Comparison of ENCODE assay signal across 17 cellular contexts in the genomic region with DNA sequence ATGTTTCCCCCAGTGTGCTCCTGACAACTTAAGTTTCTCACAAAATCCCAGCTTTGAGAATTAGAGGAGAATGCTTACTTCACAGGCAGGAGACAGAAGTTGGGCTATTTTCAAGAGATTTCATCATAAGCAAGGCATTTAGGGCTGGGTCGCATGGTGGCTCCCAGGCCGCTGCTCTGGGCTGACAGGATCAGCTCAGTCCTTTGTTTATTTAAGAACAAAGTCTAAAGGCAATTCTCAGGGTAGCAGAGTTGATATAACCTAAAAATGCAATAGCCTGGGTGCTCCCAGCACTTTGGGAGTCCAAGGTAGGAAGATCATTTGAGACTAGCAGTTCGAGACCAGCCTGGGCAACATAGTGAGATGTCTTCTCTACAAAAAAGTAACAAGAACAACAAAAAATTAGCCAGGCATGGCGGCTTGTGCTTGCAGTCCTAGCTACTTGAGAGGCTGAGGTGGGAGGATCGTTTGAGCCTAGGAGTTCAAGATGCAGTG. TPM values are rescaled to one million over a fixed set of nuclear protein-coding genes. Genes with fewer than 3 reads are reported as not detected.
DNase-seq lines count a peak whose midpoint lies in the region; ATAC-seq and TF ChIP-seq lines count a peak whose summit lies in the region.
"Had no signal": no experiment of that assay in that cellular context is flagged by ENCODE, and none has a peak within 500 bp of the region (broad histone marks: within the 10 kb centered on the region; RNA-seq: fewer than 3 reads in every experiment).

No MANE protein-coding gene starts in this region.

- no peaks in the 10 kb centered on the region for H3K9me3 Mint-ChIP-seq in CD4-positive, alpha-beta T cell
- H3K9me3 Mint-ChIP-seq: dendritic cell treated with granulocyte-macrophage colony-stimulating factor and Interleukin-4, amounts not matched to agents 40 ng/mL and 50 ng/mL, for 4 days had no signal

- H3K27ac Mint-ChIP-seq in CD4-positive, alpha-beta T cell = no peak overlapping the region
- H3K27ac Mint-ChIP-seq: dendritic cell treated with granulocyte-macrophage colony-stimulating factor and Interleukin-4, amounts not matched to agents 40 ng/mL and 50 ng/mL, for 4 days had no signal

- no peak for TF ChIP-seq EP300 in esophagus muscularis mucosa (IDR thresholded peaks at IDR 0.05)

- peak; percentile 46 to 60 for TF ChIP-seq RAD21 in liver (IDR thresholded peaks at IDR 0.05)

- no peaks in the 10 kb centered on the region for H3K79me2 ChIP-seq in PC-3 (ENCODE audit: low read length)

- TF ChIP-seq CTCF in AG10803 (conservative IDR thresholded peaks at IDR 0.05; ENCODE audit: low read length) (no peak), PC-3 (conservative IDR thresholded peaks at IDR 0.05; ENCODE audit: low read depth, low read length) (no peak), esophagus muscularis mucosa (IDR thresholded peaks at IDR 0.05) (no peak), liver (IDR thresholded peaks at IDR 0.05; ENCODE audit: low read depth, low read length, missing input control) (no peak), GM10266 (IDR thresholded peaks at IDR 0.05; ENCODE audit: control insufficient read depth, insufficient read depth, low read depth, missing control alignments) (no peak)
- no peak for TF ChIP-seq CTCF in CD4-positive, alpha-beta T cell (IDR thresholded peaks at IDR 0.05)

- peak overlapping the region; percentile 53; the same call in 1 of the 2 replicates for H2AFZ ChIP-seq in PC-3 (ENCODE audit: low read length)

- H3K27me3 ChIP-seq in PC-3 (ENCODE audit: low read length) (no peaks in the 10 kb centered on the region), esophagus muscularis mucosa (no peaks in the 10 kb centered on the region), liver (ENCODE audit: control insufficient read depth in 4 of 4, insufficient read depth in 4 of 4, low read length in 3 of 4) (no peaks in the 10 kb centered on the region)
- H3K27me3 ChIP-seq in CD4-positive, alpha-beta T cell (ENCODE audit: control insufficient read depth, insufficient read depth, low read length) = peaks cover 17% of the 10 kb centered on the region
- H3K27me3 ChIP-seq: uterus had no signal

- TF ChIP-seq POLR2A in esophagus muscularis mucosa (IDR thresholded peaks at IDR 0.05; ENCODE audit: low read depth) = no peak

- peak overlapping the region; percentile 31 for H3K4me2 ChIP-seq in PC-3 (ENCODE audit: low read length)

- WGBS in esophagus muscularis mucosa = 80% methylated on average over 4 of the region's 5 CpGs
- 41% methylated on average over 5 of the region's 5 CpGs for WGBS in liver

- H3K9ac ChIP-seq in PC-3 (ENCODE audit: low read length) = no peak overlapping the region
- no peak overlapping the region for H3K9ac ChIP-seq in liver (ENCODE audit: low read depth in 1 of 2, low read length in 2 of 2)

- H3K27me3 Mint-ChIP-seq in CD4-positive, alpha-beta T cell = peaks cover 66% of the 10 kb centered on the region

- POLR2A ChIA-PET in PC-3 (lab: Charles Lee; ENCODE audit: unreplicated experiment) = no interaction called here
- POLR2A ChIA-PET in CD4-positive, alpha-beta T cell (lab: Charles Lee) = no interaction called here

- peaks cover 51% of the 10 kb centered on the region for H3K4me1 ChIP-seq in PC-3 (ENCODE audit: insufficient read depth, low read length)
- peaks cover 0 to 62% (median 58%) of the 10 kb centered on the region in 4 donors for H3K4me1 ChIP-seq in esophagus muscularis mucosa
- peaks cover 2 to 18% (median 13%) of the 10 kb centered on the region in 4 donors for H3K4me1 ChIP-seq in liver (ENCODE audit: control insufficient read depth in 4 of 4, insufficient read depth in 4 of 4, low read length in 3 of 4)
- H3K4me1 ChIP-seq: uterus had no signal

- intact Hi-C loops in PC-3 (cut with micrococcal nuclease) = no loop called here
- intact Hi-C loops in esophagus muscularis mucosa (cut with DNase I) = no loop called here
- intact Hi-C loops in CD4-positive, alpha-beta T cell (cut with DNase I, micrococcal nuclease) = no loop called here

- H3K36me3 ChIP-seq in PC-3 (ENCODE audit: low read depth, low read length) (no peaks in the 10 kb centered on the region), esophagus muscularis mucosa (no peaks in the 10 kb centered on the region), liver (ENCODE audit: control insufficient read depth in 4 of 4, insufficient read depth in 3 of 4, low read depth in 1 of 4, low read length in 3 of 4) (no peaks in the 10 kb centered on the region)
- H3K36me3 ChIP-seq: uterus had no signal

- no peaks in the 10 kb centered on the region for H3K9me2 ChIP-seq in PC-3 (replicated peaks; ENCODE audit: low read length)

- CTCF ChIA-PET in PC-3 (lab: Charles Lee) = no interaction called here
- CTCF ChIA-PET in CD4-positive, alpha-beta T cell (lab: Charles Lee) = no interaction called here

- no peaks in the 10 kb centered on the region for H3F3A ChIP-seq in PC-3 (ENCODE audit: low read length, unreplicated experiment)

- H3K4me3 Mint-ChIP-seq in CD4-positive, alpha-beta T cell = no peak overlapping the region
- H3K4me3 Mint-ChIP-seq: dendritic cell treated with granulocyte-macrophage colony-stimulating factor and Interleukin-4, amounts not matched to agents 40 ng/mL and 50 ng/mL, for 4 days had no signal

- BruUV-seq in PC-3 (replicated peaks; lab: Mats Ljungman, UMichigan) = no TSS peak

- H3K9me3 ChIP-seq in PC-3 (ENCODE audit: low read length) = no peaks in the 10 kb centered on the region
- no peaks in the 10 kb centered on the region for H3K9me3 ChIP-seq in esophagus muscularis mucosa
- no peaks in the 10 kb centered on the region for H3K9me3 ChIP-seq in liver (ENCODE audit: control insufficient read depth in 4 of 4, low read length in 3 of 4)
- no peaks in the 10 kb centered on the region for H3K9me3 ChIP-seq in CD4-positive, alpha-beta T cell (ENCODE audit: control insufficient read depth, low read length)
- H3K9me3 ChIP-seq: uterus had no signal

- no peaks in the 10 kb centered on the region for H4K20me1 ChIP-seq in PC-3 (ENCODE audit: low read length)

- ATAC-seq in PC-3 (no peak), GM18907 (IDR thresholded peaks at IDR 0.05; ENCODE audit: unreplicated experiment) (no peak)
- ATAC-seq in CD4-positive, alpha-beta T cell (ENCODE audit: poor library complexity) = no peak

- no peaks in the 10 kb centered on the region for H3K4me1 Mint-ChIP-seq in CD4-positive, alpha-beta T cell (ENCODE audit: low read depth)

- H3K4me3 ChIP-seq in AG10803 (ENCODE audit: low read length) (no peak overlapping the region), PC-3 (ENCODE audit: low read length) (no peak overlapping the region), esophagus muscularis mucosa (no peak overlapping the region), liver (ENCODE audit: low read depth in 1 of 3, low read length in 3 of 3) (no peak overlapping the region)
- H3K4me3 ChIP-seq: uterus had no signal

- H3K27ac ChIP-seq in PC-3 (ENCODE audit: low read length) (no peak overlapping the region), esophagus muscularis mucosa (replicated peaks in 1 of 4) (peak overlapping the region; percentile 37 to 50 (median 48)), liver (ENCODE audit: low read depth in 1 of 2, low read length in 2 of 2) (peak overlapping the region; percentile 0 to 76)
- H3K27ac ChIP-seq in CD4-positive, alpha-beta T cell (ENCODE audit: low read depth, low read length) = no peak overlapping the region
- H3K27ac ChIP-seq: uterus had no signal

- DNase-seq in AG10803 (ENCODE audit: low read depth) (peak; percentile 64), PC-3 (peak; percentile 40), esophagus muscularis mucosa (ENCODE audit: extremely low spot score) (no peak), foreskin melanocyte (no peak), GM10266 (ENCODE audit: extremely low spot score) (no peak)
- DNase-seq in CD4-positive, alpha-beta T cell = no peak
- DNase-seq: activated CD4-positive, CD25-positive, alpha-beta regulatory T cell treated with anti-CD3 and anti-CD28 coated beads, Interleukin-2, amount 50 U/mL, for 72 hours; GF-D8; hypothalamus; NCI-H1694; NCI-H226; posterior cingulate gyrus; uterus had no signal

- H3K36me3 Mint-ChIP-seq in CD4-positive, alpha-beta T cell (ENCODE audit: low read depth) = no peaks in the 10 kb centered on the region

TF ChIP-seq in liver, 16 proteins besides CTCF, POLR2A, EP300 and RAD21 (continues in another document):
- TF ChIP-seq GABPA (IDR thresholded peaks at IDR 0.05 in 1 of 2, conservative IDR thresholded peaks at IDR 0.05 in 1 of 2) (no peak), TAF1 (conservative IDR thresholded peaks at IDR 0.05) (no peak), JUND (IDR thresholded peaks at IDR 0.05) (peak; percentile 60 to 86), FOXA1 (IDR thresholded peaks at IDR 0.05) (peak; percentile 93), YY1 (IDR thresholded peaks at IDR 0.05) (peak; percentile 86)
- TF ChIP-seq, protein P1, sequence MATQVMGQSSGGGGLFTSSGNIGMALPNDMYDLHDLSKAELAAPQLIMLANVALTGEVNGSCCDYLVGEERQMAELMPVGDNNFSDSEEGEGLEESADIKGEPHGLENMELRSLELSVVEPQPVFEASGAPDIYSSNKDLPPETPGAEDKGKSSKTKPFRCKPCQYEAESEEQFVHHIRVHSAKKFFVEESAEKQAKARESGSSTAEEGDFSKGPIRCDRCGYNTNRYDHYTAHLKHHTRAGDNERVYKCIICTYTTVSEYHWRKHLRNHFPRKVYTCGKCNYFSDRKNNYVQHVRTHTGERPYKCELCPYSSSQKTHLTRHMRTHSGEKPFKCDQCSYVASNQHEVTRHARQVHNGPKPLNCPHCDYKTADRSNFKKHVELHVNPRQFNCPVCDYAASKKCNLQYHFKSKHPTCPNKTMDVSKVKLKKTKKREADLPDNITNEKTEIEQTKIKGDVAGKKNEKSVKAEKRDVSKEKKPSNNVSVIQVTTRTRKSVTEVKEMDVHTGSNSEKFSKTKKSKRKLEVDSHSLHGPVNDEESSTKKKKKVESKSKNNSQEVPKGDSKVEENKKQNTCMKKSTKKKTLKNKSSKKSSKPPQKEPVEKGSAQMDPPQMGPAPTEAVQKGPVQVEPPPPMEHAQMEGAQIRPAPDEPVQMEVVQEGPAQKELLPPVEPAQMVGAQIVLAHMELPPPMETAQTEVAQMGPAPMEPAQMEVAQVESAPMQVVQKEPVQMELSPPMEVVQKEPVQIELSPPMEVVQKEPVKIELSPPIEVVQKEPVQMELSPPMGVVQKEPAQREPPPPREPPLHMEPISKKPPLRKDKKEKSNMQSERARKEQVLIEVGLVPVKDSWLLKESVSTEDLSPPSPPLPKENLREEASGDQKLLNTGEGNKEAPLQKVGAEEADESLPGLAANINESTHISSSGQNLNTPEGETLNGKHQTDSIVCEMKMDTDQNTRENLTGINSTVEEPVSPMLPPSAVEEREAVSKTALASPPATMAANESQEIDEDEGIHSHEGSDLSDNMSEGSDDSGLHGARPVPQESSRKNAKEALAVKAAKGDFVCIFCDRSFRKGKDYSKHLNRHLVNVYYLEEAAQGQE (IDR thresholded peaks at IDR 0.05) = peak; percentile 53

RNA-seq across cellular contexts. Expression of a gene that starts 10.9 kb away (rescaled TPM):
- total RNA-seq in PC-3 (2014; rRNA removed) = 7.5 and 12.4 TPM in 2 replicates
- 1 to 10 TPM; 2.5 to 4.4 (median 2.9) TPM for total RNA-seq in esophagus muscularis mucosa
- total RNA-seq in liver = 1 to 10 TPM in 1 of 2 donors, not detected in 1; 1.1 TPM
- polyA plus RNA-seq in liver = under 1 TPM in 1 of 2 donors, not detected in 1; 0.28 TPM
- total RNA-seq in CD4-positive, alpha-beta T cell = not detected
- total RNA-seq: myocyte had no signal

Comparison
In these comparisons a context has a peak if more than half of its experiments do, and no peak if none do; other contexts are left out.
1. DNase-seq: peak in AG10803 (single experiment) and PC-3 (single experiment); none in esophagus muscularis mucosa (single experiment), CD4-positive, alpha-beta T cell (0 of 10), foreskin melanocyte (single experiment) and GM10266 (single experiment).
2. H3K27ac ChIP-seq: peak in esophagus muscularis mucosa (4 of 4) and liver (2 of 2); none in PC-3 (single experiment) and CD4-positive, alpha-beta T cell (single experiment).